ENCODE assay signal across 19 cellular contexts in the genomic region with DNA sequence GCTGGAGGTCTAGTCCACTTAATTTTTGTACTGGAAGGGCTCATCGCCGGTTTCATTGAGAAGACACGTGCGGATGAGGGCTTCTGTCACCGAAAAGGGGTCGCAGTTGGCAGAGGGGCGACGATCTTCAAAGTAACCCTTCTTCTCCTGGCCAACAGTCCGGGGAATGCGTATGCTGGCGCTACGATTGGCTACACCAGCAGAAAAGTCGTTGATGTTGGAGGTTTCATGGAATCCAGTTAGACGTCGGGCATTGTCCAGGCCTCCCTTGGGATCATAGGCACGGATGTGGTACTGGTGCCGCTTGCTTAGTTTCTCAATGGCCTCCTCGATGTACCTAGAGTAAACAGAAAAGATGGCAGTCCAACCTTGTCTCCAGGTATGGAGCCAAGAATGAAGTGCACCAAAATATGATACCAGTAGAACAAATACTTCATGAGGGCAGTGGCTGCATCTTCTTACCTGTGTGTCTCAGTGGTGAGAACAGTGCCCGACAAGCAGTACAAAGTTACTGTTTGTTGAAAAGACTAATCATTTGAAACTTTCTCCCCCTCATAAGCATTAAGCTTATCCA. TPM values are rescaled to one million over a fixed set of nuclear protein-coding genes. Genes with fewer than 3 reads are reported as not detected.
DNase-seq lines count a peak whose midpoint lies in the region; ATAC-seq and TF ChIP-seq lines count a peak whose summit lies in the region.
"Had no signal": no experiment of that assay in that cellular context is flagged by ENCODE, and none has a peak within 500 bp of the region (broad histone marks: within the 10 kb centered on the region; RNA-seq: fewer than 3 reads in every experiment).

No MANE protein-coding gene starts in this region.

- peaks cover 50% of the 10 kb centered on the region for H3K4me1 Mint-ChIP-seq in MCF 10A (ENCODE audit: insufficient read depth, unreplicated experiment)
- peaks cover 1% of the 10 kb centered on the region for H3K4me1 Mint-ChIP-seq in stimulated activated memory B cell treated with anti-CD40 and anti-IgM and Interleukin-4, amounts not matched to agents 10 μg/mL and 1 μg/mL and 100 μg/mL, for 72 hours

- no peak for TF ChIP-seq CTCF in MCF 10A (IDR thresholded peaks at IDR 0.05; ENCODE audit: unreplicated experiment)
- TF ChIP-seq CTCF in mammary epithelial cell (conservative IDR thresholded peaks at IDR 0.05 in 1 of 2, IDR thresholded peaks at IDR 0.05 in 1 of 2; ENCODE audit: extremely low read depth in 1 of 2, insufficient read depth in 1 of 2, low read depth in 1 of 2, low read length in 2 of 2): no peak
- no peak for TF ChIP-seq CTCF in psoas muscle (IDR thresholded peaks at IDR 0.05)

- CTCF ChIA-PET in MCF 10A (lab: Yijun Ruan, JAX) (interaction anchor here (1.0 to 5.9 kb wide), 2 partner anchors 242 to 299 kb away, joined by 4 to 91 read pairs; no protein-coding TSS in a partner anchor), mammary epithelial cell (lab: Charles Lee; ENCODE audit: low non-redundant PET) (no interaction called here)

- DNase-seq in MCF 10A (ENCODE audit: unreplicated experiment) (no peak), mammary epithelial cell (no peak), midbrain (lab: John Stamatoyannopoulos, UW) (peak; percentile 46), psoas muscle (no peak), COR-L47 (lab: John Stamatoyannopoulos, UW) (no peak), HuH-7.5 (ENCODE audit: low spot score) (no peak)
- DNase-seq: HCEC 1CT, KBM-7, NCI-H1417 treated with DMSO at 0.1 percent for 48 hours, NCI-H187 treated with DMSO at 0.1 percent for 48 hours, NCI-H345, NCI-H524 treated with DMSO at 0.1 percent for 48 hours, RPMI8226, SIG-M5 had no signal

- no peaks in the 10 kb centered on the region for H3K4me1 ChIP-seq in mammary epithelial cell (ENCODE audit: insufficient read depth, low read length)
- H3K4me1 ChIP-seq in psoas muscle: peaks cover 29% of the 10 kb centered on the region

- dilution Hi-C loops in mammary epithelial cell (cut with HindIII; ENCODE audit: low sequenced_read_pairs): loop anchor here (5.0 kb wide), 1 partner anchor 102 kb away; no protein-coding TSS in a partner anchor

- H3K4me3 Mint-ChIP-seq in MCF 10A (ENCODE audit: unreplicated experiment): peak overlapping the region; percentile 39
- H3K4me3 Mint-ChIP-seq in stimulated activated memory B cell treated with anti-CD40 and anti-IgM and Interleukin-4, amounts not matched to agents 10 μg/mL and 1 μg/mL and 100 μg/mL, for 72 hours: no peak overlapping the region
- H3K4me3 Mint-ChIP-seq: CD14-positive monocyte had no signal

- H3K27me3 ChIP-seq in mammary epithelial cell (ENCODE audit: insufficient read depth, low read length): no peaks in the 10 kb centered on the region
- H3K27me3 ChIP-seq in psoas muscle (ENCODE audit: insufficient read depth in 3 of 3, low read length in 2 of 3): no peaks in the 10 kb centered on the region

- POLR2A ChIA-PET in MCF 10A (lab: Yijun Ruan, JAX): interaction anchor here (1.0 kb wide), 1 partner anchor 417 kb away, joined by 3 read pairs; no protein-coding TSS in a partner anchor

- H3K27me3 Mint-ChIP-seq in MCF 10A (ENCODE audit: insufficient read depth, unreplicated experiment): no peaks in the 10 kb centered on the region
- peaks cover 1% of the 10 kb centered on the region for H3K27me3 Mint-ChIP-seq in stimulated activated memory B cell treated with anti-CD40 and anti-IgM and Interleukin-4, amounts not matched to agents 10 μg/mL and 1 μg/mL and 100 μg/mL, for 72 hours

- H3K36me3 Mint-ChIP-seq in MCF 10A (ENCODE audit: insufficient read depth, unreplicated experiment): peaks cover 90% of the 10 kb centered on the region
- peaks cover 8% of the 10 kb centered on the region for H3K36me3 Mint-ChIP-seq in stimulated activated memory B cell treated with anti-CD40 and anti-IgM and Interleukin-4, amounts not matched to agents 10 μg/mL and 1 μg/mL and 100 μg/mL, for 72 hours

- no peak overlapping the region for H3K4me2 ChIP-seq in mammary epithelial cell (ENCODE audit: insufficient read depth, low read depth, low read length)

- H3K27ac Mint-ChIP-seq in MCF 10A (ENCODE audit: low read depth, unreplicated experiment): peak overlapping the region; percentile 64
- no peak overlapping the region for H3K27ac Mint-ChIP-seq in stimulated activated memory B cell treated with anti-CD40 and anti-IgM and Interleukin-4, amounts not matched to agents 10 μg/mL and 1 μg/mL and 100 μg/mL, for 72 hours

- no peaks in the 10 kb centered on the region for H3K9me3 Mint-ChIP-seq in MCF 10A (ENCODE audit: unreplicated experiment)
- no peaks in the 10 kb centered on the region for H3K9me3 Mint-ChIP-seq in stimulated activated memory B cell treated with anti-CD40 and anti-IgM and Interleukin-4, amounts not matched to agents 10 μg/mL and 1 μg/mL and 100 μg/mL, for 72 hours
- H3K9me3 Mint-ChIP-seq: CD14-positive monocyte had no signal

- WGBS in mammary epithelial cell (ENCODE audit: low coverage, missing lambda C conversion rate): 91% methylated on average over 14 of the region's 19 CpGs
- 73 to 82% (median 80%) methylated on average over 19 of the region's 19 CpGs for WGBS in psoas muscle, 3 donors

- intact Hi-C loops in MCF 10A (cut with micrococcal nuclease) (no loop called here), mammary epithelial cell (cut with micrococcal nuclease) (no loop called here), psoas muscle (cut with DNase I) (no loop called here)

- H3K36me3 ChIP-seq in mammary epithelial cell (ENCODE audit: insufficient read depth, low read length) (peaks cover 39% of the 10 kb centered on the region), psoas muscle (ENCODE audit: insufficient read depth in 1 of 2, low read depth in 1 of 2) (peaks cover 14 to 74% of the 10 kb centered on the region in 2 donors)

- ATAC-seq in psoas muscle: no peak
- no peak for ATAC-seq in HG02840 (IDR thresholded peaks at IDR 0.05; ENCODE audit: low FRiP score, unreplicated experiment)
- no peak for ATAC-seq in stimulated activated memory B cell treated with anti-CD40 and anti-IgM and Interleukin-4, amounts not matched to agents 10 μg/mL and 1 μg/mL and 100 μg/mL, for 72 hours
- ATAC-seq: SK-N-SH treated with all-trans-retinoic acid at 6 μM for 48 hours had no signal

- H3K4me3 ChIP-seq in mammary epithelial cell (replicated peaks in 1 of 3; ENCODE audit: insufficient read depth in 1 of 3, low read depth in 2 of 3, low read length in 3 of 3) (no peak overlapping the region), psoas muscle (no peak overlapping the region)

- H3K79me2 ChIP-seq in mammary epithelial cell (ENCODE audit: insufficient read depth, low read length): peaks cover 40% of the 10 kb centered on the region

- H3K9me3 ChIP-seq in mammary epithelial cell (replicated peaks; ENCODE audit: insufficient read depth, low read length): no peaks in the 10 kb centered on the region
- H3K9me3 ChIP-seq in psoas muscle: no peaks in the 10 kb centered on the region

- BruUV-seq in MCF 10A (replicated peaks; lab: Mats Ljungman, UMichigan): no TSS peak
- BruUV-seq in mammary epithelial cell (replicated peaks; lab: Mats Ljungman, UMichigan): no TSS peak

- no peak overlapping the region for H2AFZ ChIP-seq in mammary epithelial cell (ENCODE audit: low read depth, low read length)

- no peak overlapping the region for H3K9ac ChIP-seq in mammary epithelial cell (ENCODE audit: insufficient read depth, low read length)

- H3K27ac ChIP-seq in mammary epithelial cell (ENCODE audit: insufficient read depth, low read depth, low read length) (no peak overlapping the region), psoas muscle (peak overlapping the region; percentile 11)

- in situ Hi-C loops in mammary epithelial cell (cut with MboI; ENCODE audit: low sequenced_read_pairs in 2 of 2): no loop called here

- H4K20me1 ChIP-seq in mammary epithelial cell (ENCODE audit: insufficient read depth, low read length): peaks cover 2% of the 10 kb centered on the region

RNA-seq across cellular contexts. Expression of a gene that starts 7.1 kb away (rescaled TPM):
- total RNA-seq in MCF 10A (2022): 240 and 437 TPM in 2 replicates
- total RNA-seq in mammary epithelial cell: 100 to 1,000 TPM; 400 to 471 TPM
- 893 TPM for polyA plus RNA-seq in mammary epithelial cell
- polyA minus RNA-seq in mammary epithelial cell: 1,162 TPM
- 1,000 to 10,000 TPM; 1,167 to 6,689 (median 3,344) TPM for total RNA-seq in psoas muscle
- 1,000 to 10,000 TPM; 1,157 to 3,633 (median 2,051) TPM for polyA plus RNA-seq in psoas muscle

RNA-seq across cellular contexts. Expression of a gene that starts 16.0 kb away (rescaled TPM):
- total RNA-seq in MCF 10A (2022) (not detected in 2 replicates), mammary epithelial cell (not detected), psoas muscle (not detected)
- polyA plus RNA-seq in mammary epithelial cell (not detected), psoas muscle (not detected)
- polyA minus RNA-seq in mammary epithelial cell: not detected
- total RNA-seq: PC-3 had no signal
